In genomic region chr17:50638851-50639767, GRCh38 we compare ENCODE assay signal across 8 cellular contexts. TPM values are rescaled to one million over a fixed set of nuclear protein-coding genes. Genes with fewer than 3 reads are reported as not detected.
DNase-seq lines count a peak whose midpoint lies in the region; TF ChIP-seq lines count a peak whose summit lies in the region.

No MANE protein-coding gene starts in this region.

- peaks cover 54% of the 10 kb centered on the region for H3K4me1 ChIP-seq in vagina
- no peaks in the 10 kb centered on the region for H3K4me1 ChIP-seq in HAP-1
- H3K4me1 ChIP-seq in esophagus muscularis mucosa, result peaks cover 24 to 53% (median 49%) of the 10 kb centered on the region in 4 donors

- TF ChIP-seq POLR2A in lower leg skin (IDR thresholded peaks at IDR 0.05) (no peak), vagina (IDR thresholded peaks at IDR 0.05) (no peak), esophagus muscularis mucosa (IDR thresholded peaks at IDR 0.05; ENCODE audit: low read depth) (no peak)

- peak; percentile 92 for DNase-seq in AG09309 (ENCODE audit: low read depth)
- DNase-seq in LoVo (ENCODE audit: low spot score), result peak; percentile 99
- peak; percentile 99 for DNase-seq in cardiac fibroblast (ENCODE audit: low read depth in 2 of 2)
- peak; percentile 85 to 94 for DNase-seq in lower leg skin (ENCODE audit: low spot score in 2 of 2)
- DNase-seq in vagina (ENCODE audit: extremely low spot score in 2 of 2), result no peak
- no peak for DNase-seq in NCI-H524 treated with DMSO at 0.1 percent for 48 hours (lab: John Stamatoyannopoulos, UW)
- no peak for DNase-seq in HAP-1 (ENCODE audit: low spot score in 2 of 2)
- no peak for DNase-seq in esophagus muscularis mucosa (ENCODE audit: extremely low spot score)

- in situ Hi-C loops in HAP-1 (cut with MboI; ENCODE audit: low sequenced_read_pairs), result no loop called here

- H3K9me3 ChIP-seq in vagina, result no peaks in the 10 kb centered on the region
- H3K9me3 ChIP-seq in HAP-1, result no peaks in the 10 kb centered on the region
- H3K9me3 ChIP-seq in esophagus muscularis mucosa, result no peaks in the 10 kb centered on the region

- H3K27me3 ChIP-seq in vagina (no peaks in the 10 kb centered on the region), HAP-1 (ENCODE audit: low read depth) (peaks cover 15% of the 10 kb centered on the region), esophagus muscularis mucosa (peaks cover 5 to 38% (median 16%) of the 10 kb centered on the region in 4 donors)

- 21 to 33% methylated on average over 10 of the region's 10 CpGs for WGBS in lower leg skin, 2 donors
- 22% methylated on average over 9 of the region's 10 CpGs for WGBS in esophagus muscularis mucosa

- TF ChIP-seq EP300 in esophagus muscularis mucosa (IDR thresholded peaks at IDR 0.05), result no peak

- intact Hi-C loops in lower leg skin (cut with DNase I; ENCODE audit: low total_unique reads), result no loop called here
- intact Hi-C loops in vagina (cut with DNase I), result no loop called here
- intact Hi-C loops in esophagus muscularis mucosa (cut with DNase I), result no loop called here

- H3K27ac ChIP-seq in vagina, result peak overlapping the region; percentile 10
- peak overlapping the region in 1 of 4 donors; percentile 39 for H3K27ac ChIP-seq in esophagus muscularis mucosa (replicated peaks in 1 of 4)

- H3K4me3 ChIP-seq in AG09309 (ENCODE audit: control insufficient read depth, low read depth, low read length) (no peak overlapping the region), cardiac fibroblast (replicated peaks in 1 of 2; ENCODE audit: low read depth in 2 of 2, low read length in 2 of 2) (no peak overlapping the region), lower leg skin (ENCODE audit: low read depth, poor library complexity, severe bottlenecking) (no peak overlapping the region), vagina (no peak overlapping the region), HAP-1 (no peak overlapping the region), esophagus muscularis mucosa (no peak overlapping the region)

- TF ChIP-seq CTCF in AG09309 (IDR thresholded peaks at IDR 0.05; ENCODE audit: control insufficient read depth, insufficient read depth, low read depth, low read length, missing control alignments) (no peak), cardiac fibroblast (IDR thresholded peaks at IDR 0.05; ENCODE audit: low read depth, low read length) (no peak), lower leg skin (IDR thresholded peaks at IDR 0.05) (no peak), vagina (IDR thresholded peaks at IDR 0.05) (no peak), esophagus muscularis mucosa (IDR thresholded peaks at IDR 0.05) (no peak)

- H3K36me3 ChIP-seq in vagina (no peaks in the 10 kb centered on the region), HAP-1 (replicated peaks) (no peaks in the 10 kb centered on the region), esophagus muscularis mucosa (no peaks in the 10 kb centered on the region)

RNA-seq across cellular contexts. Expression of gene ABCC3, which starts 4.4 kb away (rescaled TPM):
- 10 to 100 TPM; 25.8 to 47.5 (median 35.2) TPM for total RNA-seq in lower leg skin
- total RNA-seq in vagina, result 47.6 TPM
- 1 to 10 TPM in 3 of 4 donors, under 1 TPM in 1; 0.50 to 2.9 (median 1.9) TPM for total RNA-seq in esophagus muscularis mucosa

Comparison
In these comparisons a context has a peak if more than half of its experiments do, and no peak if none do; other contexts are left out.
1. DNase-seq: peak in AG09309 (single experiment), LoVo (single experiment), cardiac fibroblast (2 of 2) and lower leg skin (2 of 2); none in vagina (0 of 2), NCI-H524 treated with DMSO at 0.1 percent for 48 hours (single experiment), HAP-1 (0 of 2) and esophagus muscularis mucosa (single experiment).
2. RNA of gene ABCC3, which starts 4.4 kb away (total RNA-seq): 47.6 TPM in vagina (single experiment) and 25.8 to 47.5 TPM in lower leg skin; 0.50 to 2.9 TPM in esophagus muscularis mucosa; every median in the first group is over 4 times any median in the second.